15 cellular contexts compared by ENCODE assay signal in genomic region chr9:135821116-135821515, GRCh38.
DNase-seq lines count a peak whose midpoint lies in the region; ATAC-seq and TF ChIP-seq lines count a peak whose summit lies in the region.
"Had no signal": no experiment of that assay in that cellular context is flagged by ENCODE, and none has a peak within 500 bp of the region (broad histone marks: within the 10 kb centered on the region; RNA-seq: fewer than 3 reads in every experiment).

No MANE protein-coding gene starts in this region.

- peaks cover 2% of the 10 kb centered on the region for H4K20me1 ChIP-seq in H9 (ENCODE audit: control insufficient read depth, insufficient read depth, insufficient read length)

- no CpG with 5 or more reads among the region's 20 CpGs for WGBS in H9 (ENCODE audit: extremely low coverage, insufficient read length, low lambda C conversion rate)

- H3K36me3 Mint-ChIP-seq in H9 (ENCODE audit: insufficient read depth in 1 of 3, low read depth in 3 of 3) = peaks cover 42 to 90% (median 77%) of the 10 kb centered on the region in 3 experiments
- peaks cover 14% of the 10 kb centered on the region for H3K36me3 Mint-ChIP-seq in T-helper 17 cell (ENCODE audit: low read depth)
- peaks cover 27% of the 10 kb centered on the region for H3K36me3 Mint-ChIP-seq in progenitor cell of endocrine pancreas (ENCODE audit: insufficient read depth)

- H3K27me3 Mint-ChIP-seq in H9 (ENCODE audit: low read depth) = peaks cover 2% of the 10 kb centered on the region; the same call in 1 of the 2 replicates
- no peaks in the 10 kb centered on the region for H3K27me3 Mint-ChIP-seq in T-helper 17 cell
- H3K27me3 Mint-ChIP-seq in progenitor cell of endocrine pancreas = no peaks in the 10 kb centered on the region
- H3K27me3 Mint-ChIP-seq: CD4-positive, alpha-beta memory T cell had no signal

- peak; percentile 19 for DNase-seq in H9
- DNase-seq in T-helper 17 cell = no peak
- DNase-seq in mesenteric fat pad (ENCODE audit: low spot score) = peak; percentile 83
- DNase-seq in progenitor cell of endocrine pancreas (ENCODE audit: low spot score, unreplicated experiment) = no peak
- DNase-seq in NCI-H510A treated with DMSO at 0.1 percent for 48 hours (lab: John Stamatoyannopoulos, UW) = no peak
- no peak for DNase-seq in NCI-H1694 treated with DMSO at 0.1 percent for 48 hours (lab: John Stamatoyannopoulos, UW)
- DNase-seq: BE2C; CD4-positive, alpha-beta memory T cell; DMS79; GOT3 had no signal

- no peaks in the 10 kb centered on the region for H3K4me1 ChIP-seq in H9 (ENCODE audit: insufficient read depth, low read length)
- H3K4me1 ChIP-seq: A549, BE2C, HAP-1 had no signal

- H2BK15ac ChIP-seq in H9 (ENCODE audit: low read depth, low read length) = no peak overlapping the region

- no peak overlapping the region for H3K14ac ChIP-seq in H9 (ENCODE audit: insufficient read depth, low read length)

- H4K91ac ChIP-seq in H9 (ENCODE audit: insufficient read length, low read depth, low read length) = no peak overlapping the region

- no peaks in the 10 kb centered on the region for H3K23me2 ChIP-seq in H9 (ENCODE audit: insufficient read length, low read depth, low read length, poor library complexity, severe bottlenecking)

- H3K4me1 Mint-ChIP-seq in H9 = no peaks in the 10 kb centered on the region
- peaks cover 10% of the 10 kb centered on the region for H3K4me1 Mint-ChIP-seq in T-helper 17 cell
- H3K4me1 Mint-ChIP-seq in progenitor cell of endocrine pancreas (ENCODE audit: low read depth) = no peaks in the 10 kb centered on the region

- no peak overlapping the region for H4K5ac ChIP-seq in H9 (ENCODE audit: insufficient read length, low read depth, low read length)

- H3K27ac Mint-ChIP-seq in H9 (peak overlapping the region in 1 of 3 experiments; percentile 25; a peak in 1 of 7 replicates), T-helper 17 cell (peak overlapping the region; percentile 21), progenitor cell of endocrine pancreas (peak overlapping the region; percentile 20)
- H3K27ac Mint-ChIP-seq: CD4-positive, alpha-beta memory T cell had no signal

- 0 out of 2 replicates have a peak, but pooled peaks cover 1% of the 10 kb centered on the region for H3K79me2 ChIP-seq in H9 (ENCODE audit: insufficient read depth, low read length)

- H2BK20ac ChIP-seq in H9 (ENCODE audit: low read depth, low read length, poor library complexity, severe bottlenecking) = no peak overlapping the region

- H2BK5ac ChIP-seq in H9 (ENCODE audit: insufficient read length, low read length) = no peak overlapping the region

- no peak overlapping the region for H3K18ac ChIP-seq in H9 (ENCODE audit: insufficient read length, low read depth, low read length)

- H4K8ac ChIP-seq in H9 (replicated peaks; ENCODE audit: insufficient read length, low read depth, low read length) = no peak overlapping the region

- H3K27ac ChIP-seq in H9 (ENCODE audit: insufficient read length, low read depth, low read length) = no peak overlapping the region
- H3K27ac ChIP-seq: A549, C4-2B had no signal

- H3K79me1 ChIP-seq in H9 (ENCODE audit: insufficient read depth, low read depth, low read length, poor library complexity, severe bottlenecking) = no peaks in the 10 kb centered on the region

- H2AFZ ChIP-seq in H9 (ENCODE audit: low read length) = no peak overlapping the region

- no peak overlapping the region for H3K23ac ChIP-seq in H9 (ENCODE audit: insufficient read length, low read depth, low read length)

- H3K4ac ChIP-seq in H9 (ENCODE audit: low read depth, low read length) = no peak overlapping the region

- no peak overlapping the region for H3K9ac ChIP-seq in H9 (ENCODE audit: extremely low read depth, insufficient read length, low read length)

- H2AK5ac ChIP-seq in H9 (ENCODE audit: insufficient read length, low read length) = no peak overlapping the region

- no peak overlapping the region for H3K4me3 Mint-ChIP-seq in H9
- no peak overlapping the region for H3K4me3 Mint-ChIP-seq in T-helper 17 cell
- no peak overlapping the region for H3K4me3 Mint-ChIP-seq in progenitor cell of endocrine pancreas (ENCODE audit: low read depth)
- H3K4me3 Mint-ChIP-seq: CD4-positive, alpha-beta memory T cell had no signal

- H3K56ac ChIP-seq in H9 (ENCODE audit: insufficient read length, low read depth, low read length) = no peak overlapping the region

- no peak for TF ChIP-seq CTCF in H9 (conservative IDR thresholded peaks at IDR 0.05)
- TF ChIP-seq CTCF in progenitor cell of endocrine pancreas (IDR thresholded peaks at IDR 0.05; ENCODE audit: unreplicated experiment) = no peak

- no peak overlapping the region for H3K4me2 ChIP-seq in H9 (ENCODE audit: insufficient read depth, insufficient read length, low read length)
- H3K4me2 ChIP-seq: A549 had no signal

- no peak overlapping the region for H2BK12ac ChIP-seq in H9 (ENCODE audit: insufficient read length, low read depth, low read length)

- no peaks in the 10 kb centered on the region for H3K27me3 ChIP-seq in H9 (ENCODE audit: insufficient read depth, low read length)
- H3K27me3 ChIP-seq: BE2C had no signal

- H3K9me3 Mint-ChIP-seq in H9 (no peaks in the 10 kb centered on the region), progenitor cell of endocrine pancreas (ENCODE audit: low read depth) (no peaks in the 10 kb centered on the region)
- H3K9me3 Mint-ChIP-seq: CD4-positive, alpha-beta memory T cell had no signal

- H3T11ph ChIP-seq in H9 (ENCODE audit: low read length) = no peak overlapping the region

- H2BK120ac ChIP-seq in H9 (ENCODE audit: low read depth, low read length, poor library complexity, severe bottlenecking) = no peak overlapping the region

- H3K9me3 ChIP-seq in H9 (ENCODE audit: control insufficient read depth, low read depth, low read length) = no peaks in the 10 kb centered on the region
- no peaks in the 10 kb centered on the region for H3K9me3 ChIP-seq in T-helper 17 cell (ENCODE audit: control insufficient read depth, low read length, poor library complexity, severe bottlenecking)
- H3K9me3 ChIP-seq: A549, BE2C, HAP-1 had no signal

- ATAC-seq in T-helper 17 cell = no peak
- no peak for ATAC-seq in GM19351 (IDR thresholded peaks at IDR 0.05; ENCODE audit: unreplicated experiment)
- ATAC-seq: A549, HepG2 had no signal

Comparison
In these comparisons a context has a peak if more than half of its experiments do, and no peak if none do; other contexts are left out.
1. DNase-seq: peak in H9 (single experiment) and mesenteric fat pad (single experiment); none in T-helper 17 cell (0 of 3), progenitor cell of endocrine pancreas (single experiment), NCI-H510A treated with DMSO at 0.1 percent for 48 hours (single experiment) and NCI-H1694 treated with DMSO at 0.1 percent for 48 hours (single experiment).